Comparison of ENCODE assay signal across 16 cellular contexts in genomic region chr5:141490771-141491170, GRCh38. TPM values are rescaled to one million over a fixed set of nuclear protein-coding genes. Genes with fewer than 3 reads are reported as not detected.
"Had no signal": no experiment of that assay in that cellular context is flagged by ENCODE, and none has a peak within 500 bp of the region (broad histone marks: within the 10 kb centered on the region; RNA-seq: fewer than 3 reads in every experiment).

No MANE protein-coding gene starts in this region.

- ATAC-seq: activated T-cell treated with anti-CD3 and anti-CD28 coated beads, Interleukin-2, amount 50 U/mL, for 4 hours; natural killer cell treated with Interleukin-12 subunit alpha and Interleukin-12 subunit beta and Interleukin-15 and Interleukin-18, amount 100 ng/mL, for 72 hours; sciatic nerve; stimulated activated naive CD8-positive, alpha-beta T cell treated with anti-CD3 and anti-CD28 coated beads, Interleukin-15, Interleukin-2, amounts not matched to agents 100 U/mL and 50 U/mL, for 24 hours had no signal

- DNase-seq: activated CD4-positive, alpha-beta memory T cell treated with anti-CD3 and anti-CD28 coated beads, Interleukin-2, amount 10 ng/mL, durations not matched to agents 7 days and 5 days; activated CD4-positive, alpha-beta T cell treated with anti-CD3 and anti-CD28 coated beads for 1 hour; activated effector memory CD4-positive, alpha-beta T cell treated with anti-CD3 and anti-CD28 coated beads, Interleukin-2, amount 50 U/mL, for 16 hours; activated naive CD8-positive, alpha-beta T cell treated with anti-CD3 and anti-CD28 coated beads, Interleukin-2, amount 10 ng/mL, durations not matched to agents 7 days and 5 days; activated T-cell treated with anti-CD3 and anti-CD28 coated beads, Interleukin-2, amount 50 U/mL, for 4 hours; aorta; left ventricle myocardium inferior; mesenchymal stem cell; stimulated activated naive CD8-positive, alpha-beta T cell treated with anti-CD3 and anti-CD28 coated beads, Interleukin-15, Interleukin-2, amounts not matched to agents 100 U/mL and 50 U/mL, for 24 hours; T-helper 1 cell; trophoblast cell had no signal

- H2AFZ ChIP-seq: hepatocyte had no signal

- H3K27me3 ChIP-seq: breast epithelium, esophagus muscularis mucosa had no signal

- H3K27ac Mint-ChIP-seq: activated CD4-positive, alpha-beta memory T cell treated with anti-CD3 and anti-CD28 coated beads, Interleukin-2, amount 10 ng/mL, durations not matched to agents 7 days and 5 days; activated naive CD8-positive, alpha-beta T cell treated with anti-CD3 and anti-CD28 coated beads, Interleukin-2, amount 10 ng/mL, durations not matched to agents 7 days and 5 days; natural killer cell treated with Interleukin-12 subunit alpha and Interleukin-12 subunit beta and Interleukin-15 and Interleukin-18, amount 100 ng/mL, for 72 hours had no signal

- H3K27ac ChIP-seq: breast epithelium, esophagus muscularis mucosa, hepatocyte, left ventricle myocardium inferior had no signal

- H3K36me3 ChIP-seq: breast epithelium had no signal

- H3K4me3 Mint-ChIP-seq: activated CD4-positive, alpha-beta memory T cell treated with anti-CD3 and anti-CD28 coated beads, Interleukin-2, amount 10 ng/mL, durations not matched to agents 7 days and 5 days; activated naive CD8-positive, alpha-beta T cell treated with anti-CD3 and anti-CD28 coated beads, Interleukin-2, amount 10 ng/mL, durations not matched to agents 7 days and 5 days; activated T-cell treated with anti-CD3 and anti-CD28 coated beads, Interleukin-2, amount 50 U/mL, for 4 hours; natural killer cell treated with Interleukin-12 subunit alpha and Interleukin-12 subunit beta and Interleukin-15 and Interleukin-18, amount 100 ng/mL, for 72 hours had no signal

- H3K36me3 Mint-ChIP-seq: activated naive CD8-positive, alpha-beta T cell treated with anti-CD3 and anti-CD28 coated beads, Interleukin-2, amount 10 ng/mL, durations not matched to agents 7 days and 5 days; natural killer cell treated with Interleukin-12 subunit alpha and Interleukin-12 subunit beta and Interleukin-15 and Interleukin-18, amount 100 ng/mL, for 72 hours had no signal

- H3K9me3 Mint-ChIP-seq: activated CD4-positive, alpha-beta memory T cell treated with anti-CD3 and anti-CD28 coated beads, Interleukin-2, amount 10 ng/mL, durations not matched to agents 7 days and 5 days; activated naive CD8-positive, alpha-beta T cell treated with anti-CD3 and anti-CD28 coated beads, Interleukin-2, amount 10 ng/mL, durations not matched to agents 7 days and 5 days; activated T-cell treated with anti-CD3 and anti-CD28 coated beads, Interleukin-2, amount 50 U/mL, for 4 hours; natural killer cell treated with Interleukin-12 subunit alpha and Interleukin-12 subunit beta and Interleukin-15 and Interleukin-18, amount 100 ng/mL, for 72 hours had no signal

- H3K4me3 ChIP-seq: breast epithelium, esophagus muscularis mucosa, hepatocyte, left ventricle myocardium inferior had no signal

- H3K9me3 ChIP-seq: breast epithelium, esophagus muscularis mucosa, left ventricle myocardium inferior had no signal

- H3K4me1 ChIP-seq: breast epithelium had no signal

RNA-seq across cellular contexts. Expression of gene PCDHGC5, which starts 1.9 kb away (rescaled TPM):
- total RNA-seq: activated CD4-positive, alpha-beta memory T cell treated with anti-CD3 and anti-CD28 coated beads, Interleukin-2, amount 10 ng/mL, durations not matched to agents 7 days and 5 days; activated naive CD8-positive, alpha-beta T cell treated with anti-CD3 and anti-CD28 coated beads, Interleukin-2, amount 10 ng/mL, durations not matched to agents 7 days and 5 days; activated T-cell treated with anti-CD3 and anti-CD28 coated beads, Interleukin-2, amount 50 U/mL, for 4 hours had no signal

RNA-seq across cellular contexts. Expression of gene PCDHGC4, which starts 5.9 kb away (rescaled TPM):
- total RNA-seq: activated CD4-positive, alpha-beta memory T cell treated with anti-CD3 and anti-CD28 coated beads, Interleukin-2, amount 10 ng/mL, durations not matched to agents 7 days and 5 days; activated naive CD8-positive, alpha-beta T cell treated with anti-CD3 and anti-CD28 coated beads, Interleukin-2, amount 10 ng/mL, durations not matched to agents 7 days and 5 days; activated T-cell treated with anti-CD3 and anti-CD28 coated beads, Interleukin-2, amount 50 U/mL, for 4 hours had no signal

RNA-seq across cellular contexts. Expression of gene PCDHGC3, which starts 15.0 kb away (rescaled TPM):
- total RNA-seq: activated CD4-positive, alpha-beta memory T cell treated with anti-CD3 and anti-CD28 coated beads, Interleukin-2, amount 10 ng/mL, durations not matched to agents 7 days and 5 days; activated naive CD8-positive, alpha-beta T cell treated with anti-CD3 and anti-CD28 coated beads, Interleukin-2, amount 10 ng/mL, durations not matched to agents 7 days and 5 days had no signal
